In the genomic region with DNA sequence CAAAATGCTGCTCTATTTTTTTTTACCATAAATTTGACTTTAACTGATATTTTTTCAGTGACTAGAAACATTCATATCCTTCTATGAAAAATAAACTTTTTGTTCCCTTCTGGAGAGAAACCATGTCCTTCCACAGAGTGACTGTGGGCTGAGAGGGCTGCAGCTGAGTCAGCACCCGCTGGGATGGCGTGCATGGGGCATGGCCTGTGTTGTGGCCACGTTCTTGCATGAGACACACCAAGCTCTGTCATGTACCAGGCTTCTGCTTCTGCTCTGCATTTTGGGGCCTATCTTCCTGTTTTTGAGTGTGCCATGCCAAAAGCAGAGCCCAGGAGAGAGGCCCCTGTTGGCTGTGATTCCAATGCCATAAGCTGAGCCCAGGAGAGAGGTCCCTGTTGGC, we compare ENCODE assay signal across 14 cellular contexts. TPM values are rescaled to one million over a fixed set of nuclear protein-coding genes. Genes with fewer than 3 reads are reported as not detected.
DNase-seq lines count a peak whose midpoint lies in the region; ATAC-seq, FAIRE-seq and TF ChIP-seq lines count a peak whose summit lies in the region.
"Had no signal": no experiment of that assay in that cellular context is flagged by ENCODE, and none has a peak within 500 bp of the region (broad histone marks: within the 10 kb centered on the region; RNA-seq: fewer than 3 reads in every experiment).

No MANE protein-coding gene starts in this region.

- peak overlapping the region; percentile 12 for H3K9ac ChIP-seq in Loucy (ENCODE audit: low read depth, low read length, poor library complexity, severe bottlenecking)

- H3K27me3 Mint-ChIP-seq in activated naive CD8-positive, alpha-beta T cell treated with anti-CD3 and anti-CD28 coated beads, Interleukin-2, amount 50 U/mL, for 24 hours, result no peaks in the 10 kb centered on the region
- H3K27me3 Mint-ChIP-seq: CD4-positive, CD25-positive, alpha-beta regulatory T cell had no signal

- H4K20me1 ChIP-seq in Loucy (ENCODE audit: insufficient read depth, low read length, poor library complexity, severe bottlenecking), result peaks cover 15% of the 10 kb centered on the region

- H3K79me2 ChIP-seq in Loucy (ENCODE audit: insufficient read depth, low read length), result peaks cover 71% of the 10 kb centered on the region

- intact Hi-C loops in right cardiac atrium (cut with DNase I), result no loop called here

- no peaks in the 10 kb centered on the region for H3F3A ChIP-seq in Loucy (ENCODE audit: low read depth)

- no peaks in the 10 kb centered on the region for H3K9me2 ChIP-seq in Loucy (replicated peaks; ENCODE audit: low read depth, low read length)

- no peak for DNase-seq in activated naive CD8-positive, alpha-beta T cell treated with anti-CD3 and anti-CD28 coated beads, Interleukin-2, amount 50 U/mL, for 24 hours
- DNase-seq in right cardiac atrium, result peak; percentile 56 to 84 (median 76)
- peak; percentile 27 for DNase-seq in stimulated activated CD8-positive, alpha-beta memory T cell treated with anti-CD3 and anti-CD28 coated beads, Interleukin-4, amount 100 ng/mL, for 48 hours
- DNase-seq in COLO668 (lab: John Stamatoyannopoulos, UW; ENCODE audit: unreplicated experiment), result no peak
- DNase-seq in GM12891 (ENCODE audit: insufficient read length, low spot score), result no peak
- DNase-seq: activated T-cell treated with anti-CD3 and anti-CD28 coated beads, Interleukin-2, amount 50 U/mL, for 4 hours; CD4-positive, CD25-positive, alpha-beta regulatory T cell; HCEC 1CT; stimulated activated CD4-positive, alpha-beta T cell treated with anti-CD3 and anti-CD28 coated beads, Interleukin-2, amount 100 ng/mL, for 48 hours had no signal

- WGBS in right cardiac atrium, result 77% methylated on average over 3 of the region's 3 CpGs

- H3K9me3 ChIP-seq in Loucy (ENCODE audit: insufficient read depth, low read depth, low read length), result peaks cover under 1% of the 10 kb centered on the region; the same call in 1 of the 2 replicates
- no peaks in the 10 kb centered on the region for H3K9me3 ChIP-seq in right cardiac atrium (ENCODE audit: control insufficient read depth, low read length)

- no peak overlapping the region for H3K27ac Mint-ChIP-seq in activated naive CD8-positive, alpha-beta T cell treated with anti-CD3 and anti-CD28 coated beads, Interleukin-2, amount 50 U/mL, for 24 hours
- H3K27ac Mint-ChIP-seq: CD4-positive, CD25-positive, alpha-beta regulatory T cell had no signal

- no peaks in the 10 kb centered on the region for H3K27me3 ChIP-seq in Loucy (ENCODE audit: insufficient read depth, low read length, poor library complexity, severe bottlenecking)
- H3K27me3 ChIP-seq in right cardiac atrium (ENCODE audit: control insufficient read depth, insufficient read depth), result no peaks in the 10 kb centered on the region
- H3K27me3 ChIP-seq: ascending aorta had no signal

- H3K36me3 Mint-ChIP-seq in activated naive CD8-positive, alpha-beta T cell treated with anti-CD3 and anti-CD28 coated beads, Interleukin-2, amount 50 U/mL, for 24 hours (ENCODE audit: low read depth), result peaks cover 74% of the 10 kb centered on the region

- H3K4me3 Mint-ChIP-seq in activated naive CD8-positive, alpha-beta T cell treated with anti-CD3 and anti-CD28 coated beads, Interleukin-2, amount 50 U/mL, for 24 hours, result no peak overlapping the region
- H3K4me3 Mint-ChIP-seq: activated T-cell treated with anti-CD3 and anti-CD28 coated beads, Interleukin-2, amount 50 U/mL, for 4 hours; CD4-positive, CD25-positive, alpha-beta regulatory T cell had no signal

- TF ChIP-seq CTCF in Loucy (conservative IDR thresholded peaks at IDR 0.05; ENCODE audit: low read length), result no peak

- H3K27ac ChIP-seq in right cardiac atrium (ENCODE audit: low read length), result no peak overlapping the region
- H3K27ac ChIP-seq: ascending aorta, SK-N-MC had no signal

- peaks cover 61% of the 10 kb centered on the region; the same call in 1 of the 2 replicates for H3K36me3 ChIP-seq in Loucy (ENCODE audit: insufficient read depth, low read length)

- H3K9me3 Mint-ChIP-seq in activated naive CD8-positive, alpha-beta T cell treated with anti-CD3 and anti-CD28 coated beads, Interleukin-2, amount 50 U/mL, for 24 hours, result peaks cover 2% of the 10 kb centered on the region

- H3K4me1 Mint-ChIP-seq in activated naive CD8-positive, alpha-beta T cell treated with anti-CD3 and anti-CD28 coated beads, Interleukin-2, amount 50 U/mL, for 24 hours, result peaks cover 46% of the 10 kb centered on the region

- no peak overlapping the region for H3K4me3 ChIP-seq in Loucy (ENCODE audit: low read length, poor library complexity, severe bottlenecking)
- no peak overlapping the region for H3K4me3 ChIP-seq in right cardiac atrium (ENCODE audit: low read length)
- H3K4me3 ChIP-seq: ascending aorta, SK-N-MC had no signal

- FAIRE-seq in GM12891 (lab: Jason Lieb, UNC), result no peak

- ATAC-seq in activated naive CD8-positive, alpha-beta T cell treated with anti-CD3 and anti-CD28 coated beads, Interleukin-2, amount 50 U/mL, for 24 hours, result peak; percentile 40
- peak; percentile 39 to 66 for ATAC-seq in right cardiac atrium
- ATAC-seq in SK-N-SH treated with all-trans-retinoic acid at 6 μM for 48 hours, result no peak

- no peak for TF ChIP-seq POLR2A in GM12891 (IDR thresholded peaks at IDR 0.05; ENCODE audit: low read depth, low read length)

- H2AFZ ChIP-seq in Loucy (ENCODE audit: low read length), result no peak overlapping the region

- peak overlapping the region; percentile 9 for H3K4me2 ChIP-seq in Loucy (ENCODE audit: low read depth, low read length, poor library complexity, severe bottlenecking)

- H3K4me1 ChIP-seq in Loucy (ENCODE audit: insufficient read depth, low read length, poor library complexity, severe bottlenecking) (peaks cover 46% of the 10 kb centered on the region), right cardiac atrium (ENCODE audit: control insufficient read depth, insufficient read depth, low read length) (peaks cover 2% of the 10 kb centered on the region)
- H3K4me1 ChIP-seq: ascending aorta had no signal

TF ChIP-seq in SK-N-SH treated with all-trans-retinoic acid at 6 μM for 48 hours, 23 proteins besides CTCF, POLR2A, EP300 and RAD21 (continues in another document):
- TF ChIP-seq ZNF8 (CRISPR knock-in tag; IDR thresholded peaks at IDR 0.05) (no peak), ESRRG (CRISPR knock-in tag; IDR thresholded peaks at IDR 0.05) (no peak), TCF4 (CRISPR knock-in tag; IDR thresholded peaks at IDR 0.05; ENCODE audit: borderline replicate concordance) (no peak), SNAI2 (CRISPR knock-in tag; IDR thresholded peaks at IDR 0.05) (no peak), BACH2 (CRISPR knock-in tag; IDR thresholded peaks at IDR 0.05; ENCODE audit: borderline replicate concordance) (no peak), ZNF70 (CRISPR knock-in tag; IDR thresholded peaks at IDR 0.05) (no peak), CSDC2 (CRISPR knock-in tag; IDR thresholded peaks at IDR 0.05) (no peak), GLIS3 (CRISPR knock-in tag; IDR thresholded peaks at IDR 0.05) (no peak)
- TF ChIP-seq, protein P1, sequence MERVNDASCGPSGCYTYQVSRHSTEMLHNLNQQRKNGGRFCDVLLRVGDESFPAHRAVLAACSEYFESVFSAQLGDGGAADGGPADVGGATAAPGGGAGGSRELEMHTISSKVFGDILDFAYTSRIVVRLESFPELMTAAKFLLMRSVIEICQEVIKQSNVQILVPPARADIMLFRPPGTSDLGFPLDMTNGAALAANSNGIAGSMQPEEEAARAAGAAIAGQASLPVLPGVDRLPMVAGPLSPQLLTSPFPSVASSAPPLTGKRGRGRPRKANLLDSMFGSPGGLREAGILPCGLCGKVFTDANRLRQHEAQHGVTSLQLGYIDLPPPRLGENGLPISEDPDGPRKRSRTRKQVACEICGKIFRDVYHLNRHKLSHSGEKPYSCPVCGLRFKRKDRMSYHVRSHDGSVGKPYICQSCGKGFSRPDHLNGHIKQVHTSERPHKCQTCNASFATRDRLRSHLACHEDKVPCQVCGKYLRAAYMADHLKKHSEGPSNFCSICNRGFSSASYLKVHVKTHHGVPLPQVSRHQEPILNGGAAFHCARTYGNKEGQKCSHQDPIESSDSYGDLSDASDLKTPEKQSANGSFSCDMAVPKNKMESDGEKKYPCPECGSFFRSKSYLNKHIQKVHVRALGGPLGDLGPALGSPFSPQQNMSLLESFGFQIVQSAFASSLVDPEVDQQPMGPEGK (CRISPR knock-in tag; IDR thresholded peaks at IDR 0.05; ENCODE audit: borderline replicate concordance), result no peak

TF ChIP-seq in GM12891, 5 proteins besides CTCF, POLR2A, EP300 and RAD21:
- TF ChIP-seq SPI1 (IDR thresholded peaks at IDR 0.05; ENCODE audit: low read depth, low read length) (no peak), POLR2AphosphoS5 (IDR thresholded peaks at IDR 0.05; ENCODE audit: low read depth, low read length) (no peak), POU2F2 (IDR thresholded peaks at IDR 0.05; ENCODE audit: low read depth, low read length) (no peak), TAF1 (IDR thresholded peaks at IDR 0.05; ENCODE audit: low read depth, low read length) (no peak), PAX5 (IDR thresholded peaks at IDR 0.05; ENCODE audit: insufficient read depth, low read length, severe bottlenecking) (no peak)

RNA-seq across cellular contexts. Expression of a gene that starts 10.8 kb away (rescaled TPM):
- 10 to 100 TPM; 32.8 to 35.1 (median 34.8) TPM for total RNA-seq in right cardiac atrium
- polyA plus RNA-seq in right cardiac atrium, result 28.0 TPM
- polyA plus RNA-seq in GM12891 (2012; ENCODE audit: low read depth, missing spikeins), result 18.8 TPM

RNA-seq across cellular contexts. Expression of a gene that starts 32.7 kb away (rescaled TPM):
- 1 to 10 TPM in 2 of 4 donors, under 1 TPM in 2; 0.45 to 1.5 (median 0.90) TPM for total RNA-seq in right cardiac atrium
- polyA plus RNA-seq in right cardiac atrium, result 1.1 TPM
- not detected for polyA plus RNA-seq in GM12891 (2012; ENCODE audit: low read depth, missing spikeins)
- total RNA-seq: ascending aorta, pulmonary artery endothelial cell had no signal

Comparison
In these comparisons a context has a peak if more than half of its experiments do, and no peak if none do; other contexts are left out.
1. DNase-seq: peak in right cardiac atrium (3 of 3) and stimulated activated CD8-positive, alpha-beta memory T cell treated with anti-CD3 and anti-CD28 coated beads, Interleukin-4, amount 100 ng/mL, for 48 hours (single experiment); none in activated naive CD8-positive, alpha-beta T cell treated with anti-CD3 and anti-CD28 coated beads, Interleukin-2, amount 50 U/mL, for 24 hours (single experiment), COLO668 (single experiment) and GM12891 (single experiment).